Comparison of ENCODE assay signal across 8 cellular contexts in genomic region chr7:28748934-28749584, GRCh38.
A peak's percentile ranks its signal among the peaks of the same experiment; 100 is the strongest.
DNase-seq lines count a peak whose midpoint lies in the region; ATAC-seq and TF ChIP-seq lines count a peak whose summit lies in the region.

No MANE protein-coding gene starts in this region.

- H3K27me3 Mint-ChIP-seq in stimulated activated memory B cell treated with anti-CD40 and anti-IgM and Interleukin-4, amounts not matched to agents 10 μg/mL and 1 μg/mL and 100 μg/mL, for 72 hours = no peaks in the 10 kb centered on the region

- H3K36me3 Mint-ChIP-seq in stimulated activated memory B cell treated with anti-CD40 and anti-IgM and Interleukin-4, amounts not matched to agents 10 μg/mL and 1 μg/mL and 100 μg/mL, for 72 hours = no peaks in the 10 kb centered on the region

- in situ Hi-C loops in brain microvascular endothelial cell (cut with HindIII; ENCODE audit: low pct_ligation_motif_present, low sequenced_read_pairs) = no loop called here

- DNase-seq in SKM-1 treated with dmso at 0.1 percent for 144 hours (lab: John Stamatoyannopoulos, UW; ENCODE audit: unreplicated experiment) = peak; percentile 4
- DNase-seq in SKM-1 (lab: John Stamatoyannopoulos, UW; ENCODE audit: unreplicated experiment) = no peak
- peak; percentile 91 for DNase-seq in LHCN-M2 (ENCODE audit: low read depth)
- peak; percentile 53 for DNase-seq in brain microvascular endothelial cell
- no peak for DNase-seq in activated CD4-positive, alpha-beta T cell treated with anti-CD3 and anti-CD28 coated beads for 1 hour

- H3K27me3 ChIP-seq in brain microvascular endothelial cell (replicated peaks) = no peaks in the 10 kb centered on the region

- H3K27ac ChIP-seq in brain microvascular endothelial cell = no peak overlapping the region

- no peak for TF ChIP-seq CTCF in brain microvascular endothelial cell (IDR thresholded peaks at IDR 0.05; ENCODE audit: low read depth, low read length, missing control alignments)

- no peaks in the 10 kb centered on the region for H3K36me3 ChIP-seq in brain microvascular endothelial cell (replicated peaks)

- no peaks in the 10 kb centered on the region for H3K4me1 Mint-ChIP-seq in stimulated activated memory B cell treated with anti-CD40 and anti-IgM and Interleukin-4, amounts not matched to agents 10 μg/mL and 1 μg/mL and 100 μg/mL, for 72 hours

- no peak overlapping the region for H3K27ac Mint-ChIP-seq in stimulated activated memory B cell treated with anti-CD40 and anti-IgM and Interleukin-4, amounts not matched to agents 10 μg/mL and 1 μg/mL and 100 μg/mL, for 72 hours

- no peak overlapping the region for H3K4me3 Mint-ChIP-seq in stimulated activated memory B cell treated with anti-CD40 and anti-IgM and Interleukin-4, amounts not matched to agents 10 μg/mL and 1 μg/mL and 100 μg/mL, for 72 hours

- peak; percentile 74 for ATAC-seq in stimulated activated memory B cell treated with anti-CD40 and anti-IgM and Interleukin-4, amounts not matched to agents 10 μg/mL and 1 μg/mL and 100 μg/mL, for 72 hours
- ATAC-seq in HG02642 (IDR thresholded peaks at IDR 0.05; ENCODE audit: poor library complexity, unreplicated experiment) (no peak), HG03280 (IDR thresholded peaks at IDR 0.05; ENCODE audit: unreplicated experiment) (no peak)

- no peak overlapping the region for H3K4me3 ChIP-seq in brain microvascular endothelial cell (ENCODE audit: low read depth, low read length)

- H3K9me3 Mint-ChIP-seq in stimulated activated memory B cell treated with anti-CD40 and anti-IgM and Interleukin-4, amounts not matched to agents 10 μg/mL and 1 μg/mL and 100 μg/mL, for 72 hours = no peaks in the 10 kb centered on the region

Comparison
In these comparisons a context has a peak if more than half of its experiments do, and no peak if none do; other contexts are left out.
1. DNase-seq: peak in SKM-1 treated with dmso at 0.1 percent for 144 hours (single experiment), LHCN-M2 (single experiment) and brain microvascular endothelial cell (single experiment); none in SKM-1 (single experiment) and activated CD4-positive, alpha-beta T cell treated with anti-CD3 and anti-CD28 coated beads for 1 hour (single experiment).